17 cellular contexts compared by ENCODE assay signal in the genomic region with DNA sequence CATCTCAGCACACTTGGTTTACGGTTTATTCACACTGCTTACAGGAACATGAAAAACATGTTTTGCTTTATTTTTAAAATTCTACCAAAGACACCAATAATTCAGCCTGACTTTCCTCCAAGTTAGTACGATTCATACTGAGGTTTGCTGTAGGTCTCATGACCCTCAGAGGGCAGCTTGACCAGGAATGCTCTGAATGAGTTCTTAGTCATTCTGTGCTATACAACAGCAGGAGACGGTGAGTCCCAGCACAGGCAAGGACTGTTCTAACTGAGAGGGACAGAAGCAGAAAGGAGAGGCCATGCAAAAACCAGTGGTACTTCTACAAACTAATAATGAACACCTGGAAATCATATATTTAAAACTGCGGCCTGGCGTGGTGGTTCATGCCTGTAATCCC. TPM values are rescaled to one million over a fixed set of nuclear protein-coding genes. Genes with fewer than 3 reads are reported as not detected.
DNase-seq lines count a peak whose midpoint lies in the region; ATAC-seq, FAIRE-seq and TF ChIP-seq lines count a peak whose summit lies in the region.
"Had no signal": no experiment of that assay in that cellular context is flagged by ENCODE, and none has a peak within 500 bp of the region (broad histone marks: within the 10 kb centered on the region; RNA-seq: fewer than 3 reads in every experiment).

No MANE protein-coding gene starts in this region.

- no peak overlapping the region; the same call in 1 of the 2 replicates for H3K4me3 Mint-ChIP-seq in HFFc6
- no peak overlapping the region for H3K4me3 Mint-ChIP-seq in CD4-positive, alpha-beta T cell
- H3K4me3 Mint-ChIP-seq: brain; naive thymus-derived CD4-positive, alpha-beta T cell had no signal

- POLR2A ChIA-PET in CD4-positive, alpha-beta T cell (lab: Charles Lee), result no interaction called here

- no peaks in the 10 kb centered on the region for H3K4me1 ChIP-seq in upper lobe of right lung
- H3K4me1 ChIP-seq: foreskin keratinocyte, psoas muscle had no signal

- FAIRE-seq in bronchial epithelial cell (lab: Jason Lieb, UNC), result no peak

- H3K36me3 Mint-ChIP-seq in HFFc6 (ENCODE audit: low read depth), result no peaks in the 10 kb centered on the region
- no peaks in the 10 kb centered on the region for H3K36me3 Mint-ChIP-seq in CD4-positive, alpha-beta T cell (ENCODE audit: low read depth)
- H3K36me3 Mint-ChIP-seq: brain; naive thymus-derived CD4-positive, alpha-beta T cell had no signal

- H3K4me3 ChIP-seq in AG09309 (ENCODE audit: control insufficient read depth, low read depth, low read length) (no peak overlapping the region), bronchial epithelial cell (ENCODE audit: low read depth, low read length) (no peak overlapping the region), upper lobe of right lung (no peak overlapping the region)
- H3K4me3 ChIP-seq: lower lobe of right lung, psoas muscle had no signal

- no peaks in the 10 kb centered on the region for H3K9me3 ChIP-seq in CD4-positive, alpha-beta T cell (ENCODE audit: control insufficient read depth, low read length)
- no peaks in the 10 kb centered on the region for H3K9me3 ChIP-seq in upper lobe of right lung
- H3K9me3 ChIP-seq: lower lobe of right lung, psoas muscle had no signal

- DNase-seq in AG09309 (ENCODE audit: low read depth) (peak; percentile 16), HFFc6 (peak; percentile 82), bronchial epithelial cell (ENCODE audit: low read depth) (peak; percentile 9), kidney tubule cell (ENCODE audit: low spot score) (peak; percentile 84), upper lobe of right lung (no peak)
- DNase-seq in activated CD8-positive, alpha-beta memory T cell treated with anti-CD3 and anti-CD28 coated beads, Interleukin-2, amount 50 U/mL, for 48 hours, result no peak
- no peak for DNase-seq in CD4-positive, alpha-beta T cell
- DNase-seq: activated effector memory CD4-positive, alpha-beta T cell treated with Interleukin-2 at 50 U/mL for 16 hours; foreskin keratinocyte; naive thymus-derived CD4-positive, alpha-beta T cell; NCI-H2029; NCI-H510A treated with DMSO at 0.1 percent for 48 hours; SW 1271 had no signal

- peak overlapping the region; percentile 48; the same call in 1 of the 2 replicates for H3K27ac Mint-ChIP-seq in HFFc6
- H3K27ac Mint-ChIP-seq in CD4-positive, alpha-beta T cell, result no peak overlapping the region
- H3K27ac Mint-ChIP-seq: brain; naive thymus-derived CD4-positive, alpha-beta T cell had no signal

- H3K27me3 Mint-ChIP-seq in HFFc6 (ENCODE audit: insufficient read depth), result peaks cover 5% of the 10 kb centered on the region
- H3K27me3 Mint-ChIP-seq in CD4-positive, alpha-beta T cell, result peaks cover 11% of the 10 kb centered on the region
- H3K27me3 Mint-ChIP-seq: brain had no signal

- intact Hi-C loops in CD4-positive, alpha-beta T cell (cut with DNase I, micrococcal nuclease), result no loop called here
- intact Hi-C loops in upper lobe of right lung (cut with DNase I), result no loop called here

- H3K36me3 ChIP-seq in bronchial epithelial cell (ENCODE audit: control insufficient read depth, insufficient read depth, low read length) (peaks cover 4% of the 10 kb centered on the region), upper lobe of right lung (no peaks in the 10 kb centered on the region)
- H3K36me3 ChIP-seq: lower lobe of right lung had no signal

- no peaks in the 10 kb centered on the region for H3K9me3 Mint-ChIP-seq in HFFc6
- no peaks in the 10 kb centered on the region for H3K9me3 Mint-ChIP-seq in CD4-positive, alpha-beta T cell
- H3K9me3 Mint-ChIP-seq: naive thymus-derived CD4-positive, alpha-beta T cell had no signal

- H3K4me1 Mint-ChIP-seq in HFFc6 (ENCODE audit: low read depth), result peaks cover 8% of the 10 kb centered on the region
- H3K4me1 Mint-ChIP-seq in CD4-positive, alpha-beta T cell (ENCODE audit: low read depth), result peaks cover 5% of the 10 kb centered on the region

- CTCF ChIA-PET in CD4-positive, alpha-beta T cell (lab: Charles Lee), result no interaction called here

- H3K27me3 ChIP-seq in bronchial epithelial cell (ENCODE audit: control insufficient read depth, insufficient read depth, low read length) (no peaks in the 10 kb centered on the region), upper lobe of right lung (no peaks in the 10 kb centered on the region)
- peaks cover 8% of the 10 kb centered on the region for H3K27me3 ChIP-seq in CD4-positive, alpha-beta T cell (ENCODE audit: control insufficient read depth, insufficient read depth, low read length)
- H3K27me3 ChIP-seq: foreskin keratinocyte had no signal

- no peak for ATAC-seq in CD4-positive, alpha-beta T cell (ENCODE audit: poor library complexity)
- no peak for ATAC-seq in upper lobe of right lung
- no peak for ATAC-seq in GM18909 (IDR thresholded peaks at IDR 0.05; ENCODE audit: poor library complexity, unreplicated experiment)
- ATAC-seq: foreskin keratinocyte; lower lobe of right lung; naive thymus-derived CD4-positive, alpha-beta T cell; psoas muscle had no signal

- TF ChIP-seq CTCF in AG09309 (IDR thresholded peaks at IDR 0.05; ENCODE audit: control insufficient read depth, insufficient read depth, low read depth, low read length, missing control alignments), result no peak
- TF ChIP-seq CTCF in HFFc6 (IDR thresholded peaks at IDR 0.05), result no peak
- TF ChIP-seq CTCF in bronchial epithelial cell (IDR thresholded peaks at IDR 0.05; ENCODE audit: insufficient read depth, low read length, severe bottlenecking), result no peak
- TF ChIP-seq CTCF in CD4-positive, alpha-beta T cell (IDR thresholded peaks at IDR 0.05), result no peak
- TF ChIP-seq CTCF in upper lobe of right lung (IDR thresholded peaks at IDR 0.05), result no peak

- H3K27ac ChIP-seq in CD4-positive, alpha-beta T cell (ENCODE audit: low read depth, low read length), result no peak overlapping the region
- H3K27ac ChIP-seq in upper lobe of right lung, result no peak overlapping the region
- H3K27ac ChIP-seq: foreskin keratinocyte, lower lobe of right lung, psoas muscle had no signal

RNA-seq across cellular contexts. Expression of gene GRTP1, which starts 6.4 kb away (rescaled TPM):
- total RNA-seq in HFFc6 (2021; fragmentation: NEBNext Ultra II Directional; extraction: Animal tissue kit (Norgen Biotek cat#: 25700)), result under 1 TPM in 3 of 6 experiments, not detected in 3; 0.23 to 0.34 (median 0.30) TPM
- total RNA-seq in bronchial epithelial cell, result 7.6 and 9.3 TPM in 2 replicates
- under 1 TPM; 0.67 to 0.82 TPM for total RNA-seq in CD4-positive, alpha-beta T cell
- total RNA-seq in upper lobe of right lung, result 6.1 TPM

Comparison
In these comparisons a context has a peak if more than half of its experiments do, and no peak if none do; other contexts are left out.
1. DNase-seq: peak in AG09309 (single experiment), HFFc6 (single experiment), bronchial epithelial cell (single experiment) and kidney tubule cell (single experiment); none in activated CD8-positive, alpha-beta memory T cell treated with anti-CD3 and anti-CD28 coated beads, Interleukin-2, amount 50 U/mL, for 48 hours (single experiment), CD4-positive, alpha-beta T cell (0 of 10) and upper lobe of right lung (single experiment).